ENCODE assay signal across 11 cellular contexts in the genomic region with DNA sequence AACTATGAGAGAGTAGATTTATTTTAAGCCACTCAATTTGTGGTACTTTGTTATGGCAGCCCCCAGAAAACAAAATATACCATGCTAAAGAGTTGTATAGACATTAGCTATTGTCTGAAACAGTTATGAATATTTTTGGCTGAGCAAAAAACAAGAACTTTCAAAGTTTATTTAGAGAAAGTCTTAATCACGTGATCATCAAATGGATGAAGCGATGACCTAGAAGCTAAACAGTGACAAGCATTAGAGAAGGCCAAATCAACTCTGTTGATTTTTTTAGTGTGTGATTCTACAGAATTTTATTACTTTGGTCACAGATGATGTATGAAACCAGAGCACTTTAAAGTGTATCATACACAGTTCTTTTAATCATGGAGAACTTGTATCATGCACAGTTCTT.
"Had no signal": no experiment of that assay in that cellular context is flagged by ENCODE, and none has a peak within 500 bp of the region (broad histone marks: within the 10 kb centered on the region; RNA-seq: fewer than 3 reads in every experiment).

No MANE protein-coding gene starts in this region.

- DNase-seq: GM23248, GOT3, H7, H9, HCEC 1CT, HFFc6 had no signal

- H3K27ac ChIP-seq: GM23248 had no signal

- ATAC-seq: GM23338, HCT116 had no signal

- H3K9ac ChIP-seq: GM23248 had no signal

- H3K4me1 ChIP-seq: HAP-1 had no signal

- H3K9me3 ChIP-seq: HAP-1 had no signal

- H2AFZ ChIP-seq: GM23248, GM23338 had no signal

- H3K4me2 ChIP-seq: GM23338 had no signal

- H3K4me3 ChIP-seq: GM23248, GM23338, HAP-1 had no signal

- H3K36me3 ChIP-seq: HAP-1 had no signal

- FAIRE-seq: H1, H54 had no signal
